In genomic region chr7:1874522-1875389, GRCh38 we compare ENCODE assay signal across 15 cellular contexts.
DNase-seq lines count a peak whose midpoint lies in the region; ATAC-seq, FAIRE-seq and TF ChIP-seq lines count a peak whose summit lies in the region.
"Had no signal": no experiment of that assay in that cellular context is flagged by ENCODE, and none has a peak within 500 bp of the region (broad histone marks: within the 10 kb centered on the region; RNA-seq: fewer than 3 reads in every experiment).

No MANE protein-coding gene starts in this region.

- TF ChIP-seq EP300 in K562 (IDR thresholded peaks at IDR 0.05; ENCODE audit: low read length) (no peak), suprapubic skin (IDR thresholded peaks at IDR 0.05) (no peak)

- DNase-seq in DMS79 treated with DMSO at 0.1 percent for 48 hours (lab: John Stamatoyannopoulos, UW) (peak; percentile 79), NCI-H146 (lab: John Stamatoyannopoulos, UW) (peak; percentile 99), K562 (ENCODE audit: extremely low read depth in 1 of 4, low spot score in 3 of 4) (no peak), progenitor cell of endocrine pancreas (ENCODE audit: low spot score, unreplicated experiment) (no peak), ascending aorta (ENCODE audit: low spot score in 2 of 2) (no peak), suprapubic skin (ENCODE audit: low spot score in 2 of 2) (no peak), medulla oblongata (ENCODE audit: extremely low spot score) (no peak)
- DNase-seq: effector memory CD4-positive, alpha-beta T cell; foreskin fibroblast; HFFc6; NCI-H1436 treated with DMSO at 0.1 percent for 48 hours had no signal

- H3K9me3 ChIP-seq in K562 (replicated peaks; ENCODE audit: control insufficient read depth, insufficient read depth, low read depth, low read length) (peaks cover 2% of the 10 kb centered on the region; the same call in 1 of the 2 replicates), ascending aorta (peaks cover 0 to 16% of the 10 kb centered on the region in 2 donors), suprapubic skin (no peaks in the 10 kb centered on the region)

- POLR2A ChIA-PET in K562 (lab: Yijun Ruan, JAX), result no interaction called here

- H3K9me1 ChIP-seq in K562 (ENCODE audit: control insufficient read depth, insufficient read depth, low read length), result peaks cover 4% of the 10 kb centered on the region

- no peaks in the 10 kb centered on the region for H3K27me3 Mint-ChIP-seq in progenitor cell of endocrine pancreas

- no peaks in the 10 kb centered on the region for H4K20me1 ChIP-seq in K562 (replicated peaks; ENCODE audit: control insufficient read depth, insufficient read depth, low read length)

- peak overlapping the region in 1 of 2 experiments; percentile 71; a peak in 2 of 4 replicates for H3K9ac ChIP-seq in K562 (ENCODE audit: insufficient read depth in 1 of 2, low read depth in 2 of 2, low read length in 2 of 2)

- no peak overlapping the region for H3K4me3 Mint-ChIP-seq in progenitor cell of endocrine pancreas (ENCODE audit: low read depth)
- H3K4me3 Mint-ChIP-seq: activated T-helper 1 cell treated with anti-CD3 and anti-CD28 coated beads, Interleukin-12 subunit alpha, Interleukin-12 subunit beta, Interleukin-2, Interleukin-4 antibody, amounts not matched to agents 30 ng/mL and 10 ng/mL and 1 ng/mL, durations not matched to agents 14 hours and 24 hours and 36 hours; HFFc6; T-helper 1 cell treated with Interleukin-12 subunit alpha and Interleukin-12 subunit beta and Interleukin-4 antibody, amounts not matched to agents 30 μg/mL and 1 μg/mL, for 36 hours had no signal

- in situ Hi-C loops in K562 (cut with MboI), result no loop called here

- no TSS peak for BruUV-seq in K562 (replicated peaks; lab: Mats Ljungman, UMichigan)

- no peak for TF ChIP-seq POLR2A in K562 (conservative IDR thresholded peaks at IDR 0.05)
- no peak for TF ChIP-seq POLR2A in suprapubic skin (IDR thresholded peaks at IDR 0.05)

- H3K4me1 ChIP-seq in K562 (replicated peaks in 1 of 2; ENCODE audit: control insufficient read depth in 2 of 2, insufficient read depth in 2 of 2, low read length in 2 of 2) (peaks cover 15 to 47% of the 10 kb centered on the region in 2 experiments), ascending aorta (no peaks in the 10 kb centered on the region), suprapubic skin (peaks cover 14% of the 10 kb centered on the region)

- no peak for FAIRE-seq in K562 (lab: Jason Lieb, UNC)
- FAIRE-seq: islet of Langerhans had no signal

- H3K27ac Mint-ChIP-seq in progenitor cell of endocrine pancreas, result peak overlapping the region; percentile 63
- H3K27ac Mint-ChIP-seq: activated T-helper 1 cell treated with anti-CD3 and anti-CD28 coated beads, Interleukin-12 subunit alpha, Interleukin-12 subunit beta, Interleukin-2, Interleukin-4 antibody, amounts not matched to agents 30 ng/mL and 10 ng/mL and 1 ng/mL, durations not matched to agents 14 hours and 24 hours and 36 hours; HFFc6; T-helper 1 cell treated with Interleukin-12 subunit alpha and Interleukin-12 subunit beta and Interleukin-4 antibody, amounts not matched to agents 30 μg/mL and 1 μg/mL, for 36 hours had no signal

- peaks cover 4% of the 10 kb centered on the region for H3K36me3 Mint-ChIP-seq in progenitor cell of endocrine pancreas (ENCODE audit: insufficient read depth)

- peak; percentile 70 for ATAC-seq in K562

- H3K4me2 ChIP-seq in K562 (ENCODE audit: insufficient read depth, low read length), result no peak overlapping the region; the same call in 1 of the 2 replicates
- H3K4me2 ChIP-seq: PC-9 had no signal

- 45% methylated on average over 11 of the region's 23 CpGs for WGBS in K562 (ENCODE audit: insufficient coverage, low coverage, missing lambda C conversion rate)
- WGBS in suprapubic skin, result 89% methylated on average over 11 of the region's 23 CpGs

- no peak for TF ChIP-seq RAD21 in K562 (CRISPR knock-in tag; conservative IDR thresholded peaks at IDR 0.05 in 1 of 2, IDR thresholded peaks at IDR 0.05 in 1 of 2)

- peaks cover 3% of the 10 kb centered on the region; the same call in 1 of the 3 replicates for H3K36me3 ChIP-seq in K562 (ENCODE audit: control insufficient read depth, insufficient read depth, low read length)
- no peaks in the 10 kb centered on the region for H3K36me3 ChIP-seq in ascending aorta
- no peaks in the 10 kb centered on the region for H3K36me3 ChIP-seq in suprapubic skin

- H3K79me2 ChIP-seq in K562 (ENCODE audit: control insufficient read depth, insufficient read depth, low read length), result no peaks in the 10 kb centered on the region

- H3K27me3 ChIP-seq in K562 (ENCODE audit: control insufficient read depth in 2 of 2, insufficient read depth in 2 of 2, low read length in 2 of 2) (no peaks in the 10 kb centered on the region), ascending aorta (no peaks in the 10 kb centered on the region), suprapubic skin (no peaks in the 10 kb centered on the region)

- peaks cover 9% of the 10 kb centered on the region for H3K4me1 Mint-ChIP-seq in progenitor cell of endocrine pancreas (ENCODE audit: low read depth)

- H3K4me3 ChIP-seq in K562 (no peak overlapping the region), ascending aorta (no peak overlapping the region), suprapubic skin (no peak overlapping the region)
- H3K4me3 ChIP-seq: PC-9 had no signal

- intact Hi-C loops in K562 (cut with micrococcal nuclease) (loop anchor here (2.0 kb wide), 1 partner anchor 20 kb away; no protein-coding TSS in a partner anchor), ascending aorta (cut with DNase I) (no loop called here)

- TF ChIP-seq CTCF in K562 (IDR thresholded peaks at IDR 0.05 in 2 of 3, conservative IDR thresholded peaks at IDR 0.05 in 1 of 3; ENCODE audit: insufficient read depth in 2 of 3, low read depth in 1 of 3, low read length in 3 of 3) (no peak), progenitor cell of endocrine pancreas (IDR thresholded peaks at IDR 0.05; ENCODE audit: unreplicated experiment) (no peak), ascending aorta (IDR thresholded peaks at IDR 0.05) (no peak), suprapubic skin (IDR thresholded peaks at IDR 0.05) (no peak)

- no peak overlapping the region for H3K27ac ChIP-seq in K562 (ENCODE audit: extremely low read depth, low read depth, low read length)
- H3K27ac ChIP-seq in ascending aorta, result no peak overlapping the region
- no peak overlapping the region for H3K27ac ChIP-seq in suprapubic skin
- H3K27ac ChIP-seq: PC-9 had no signal

- no peak overlapping the region for H2AFZ ChIP-seq in K562 (ENCODE audit: low read depth, low read length)
- H2AFZ ChIP-seq: PC-9 had no signal

- CTCF ChIA-PET in K562 (lab: Yijun Ruan, JAX; ENCODE audit: low intra/inter-chr PET ratio), result no interaction called here

- H3K9me3 Mint-ChIP-seq in progenitor cell of endocrine pancreas (ENCODE audit: low read depth), result peaks cover 10% of the 10 kb centered on the region

TF ChIP-seq in K562, 482 proteins besides CTCF, POLR2A, EP300 and RAD21:
- TF ChIP-seq ZNF384 (IDR thresholded peaks at IDR 0.05; ENCODE audit: low read depth, low read length) (peak; percentile 44; the same call in 1 of the 2 replicates), TAF9B (IDR thresholded peaks at IDR 0.05; ENCODE audit: partially characterized antibody) (no peak), ATF6 (CRISPR knock-in tag; IDR thresholded peaks at IDR 0.05) (no peak), NR2C1 (IDR thresholded peaks at IDR 0.05) (no peak), NR2C1 (tag; IDR thresholded peaks at IDR 0.05) (no peak), U2AF1 (optimal IDR thresholded peaks at IDR 0.05; ENCODE audit: low read depth, low read length) (no peak), GABPB1 (CRISPR knock-in tag; IDR thresholded peaks at IDR 0.05) (0 out of 2 replicates have a peak, but pooled peaks have one; percentile 1), ZNF511 (CRISPR knock-in tag; IDR thresholded peaks at IDR 0.05) (no peak)
TF ChIP-seq in K562: peak in this region for 2.

Comparison
In these comparisons a context has a peak if more than half of its experiments do, and no peak if none do; other contexts are left out.
1. DNase-seq: peak in DMS79 treated with DMSO at 0.1 percent for 48 hours (single experiment) and NCI-H146 (single experiment); none in K562 (0 of 4), progenitor cell of endocrine pancreas (single experiment), ascending aorta (0 of 2), suprapubic skin (0 of 2) and medulla oblongata (single experiment).